In the genomic region with DNA sequence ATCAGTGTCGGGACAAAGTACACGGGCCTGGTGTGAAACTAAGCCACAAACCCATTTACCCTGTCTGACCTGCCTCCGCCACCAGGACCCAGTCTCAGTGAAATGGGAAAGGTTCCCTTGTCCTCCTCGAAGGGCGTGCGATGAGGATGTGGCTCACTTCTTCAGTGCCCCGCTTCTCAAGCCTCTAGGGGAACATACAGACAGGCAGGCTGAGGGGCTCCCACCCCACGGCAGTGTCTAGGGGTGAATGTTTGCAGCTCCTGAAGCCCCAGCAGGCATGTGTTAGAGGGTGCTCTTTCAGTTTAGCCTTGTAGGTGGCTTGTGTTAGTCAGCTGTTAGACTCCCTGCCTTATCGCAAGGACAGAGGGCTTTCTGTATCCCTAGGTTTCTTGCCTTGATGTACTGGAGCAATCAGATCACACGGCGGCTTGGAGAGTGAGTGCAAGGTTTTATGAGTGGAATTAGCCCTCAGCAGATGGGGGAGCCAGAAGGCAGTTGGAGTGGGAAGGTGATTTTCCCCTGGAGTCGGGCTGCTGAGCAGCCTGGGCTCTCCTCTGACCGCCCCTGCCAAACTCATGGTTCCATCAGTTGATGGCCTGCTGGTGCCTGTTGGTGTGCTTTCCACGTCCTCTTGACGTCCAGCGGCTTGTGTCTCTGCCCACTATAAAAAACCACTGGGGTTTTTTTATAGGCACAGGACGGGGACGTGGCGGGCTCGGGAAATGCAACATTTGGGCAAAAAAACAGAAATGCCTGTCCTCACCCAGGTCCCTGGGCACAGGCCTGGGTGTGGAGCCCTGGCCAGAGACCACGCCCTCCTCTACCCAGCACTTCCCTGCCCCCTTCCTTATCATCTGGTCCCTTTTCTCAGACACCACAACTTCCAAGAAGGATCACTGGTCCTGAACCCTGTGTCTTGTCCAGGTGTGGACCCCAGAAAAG, we compare ENCODE assay signal across 1 cellular context.
TF ChIP-seq lines count a peak whose summit lies in the region.

No MANE protein-coding gene starts in this region.

TF ChIP-seq in K562, 482 proteins besides CTCF, POLR2A, EP300 and RAD21:
- TF ChIP-seq HNRNPL (IDR thresholded peaks at IDR 0.05; ENCODE audit: low read depth, low read length) (no peak), CTBP1 (IDR thresholded peaks at IDR 0.05; ENCODE audit: borderline replicate concordance) (peak; percentile 42; the same call in 1 of the 2 replicates), KLF6 (CRISPR knock-in tag; IDR thresholded peaks at IDR 0.05; ENCODE audit: borderline replicate concordance) (no peak), SIN3A (IDR thresholded peaks at IDR 0.05; ENCODE audit: borderline replicate concordance in 2 of 2, control insufficient read depth in 1 of 2, low read depth in 2 of 2, low read length in 2 of 2) (peak in 1 of 2 experiments; percentile 85; a peak in 3 of 4 replicates), CXXC5 (CRISPR knock-in tag; IDR thresholded peaks at IDR 0.05) (0 out of 2 replicates have a peak, but pooled peaks have one; percentile 13), JUND (IDR thresholded peaks at IDR 0.05; ENCODE audit: borderline replicate concordance, low read depth, low read length) (no peak), JUND (tag; IDR thresholded peaks at IDR 0.05; ENCODE audit: borderline replicate concordance, low read depth, low read length) (0 out of 3 replicates have a peak, but pooled peaks have one; percentile 8), DPF2 (IDR thresholded peaks at IDR 0.05) (peak; percentile 36), NR2C2 (CRISPR knock-in tag; IDR thresholded peaks at IDR 0.05) (no peak), NR2C2 (tag; IDR thresholded peaks at IDR 0.05) (peak; percentile 27; the same call in 1 of the 2 replicates), CHD2 (IDR thresholded peaks at IDR 0.05; ENCODE audit: low read depth, low read length) (no peak), RCOR1 (IDR thresholded peaks at IDR 0.05; ENCODE audit: borderline replicate concordance in 1 of 2, low read depth in 2 of 2, low read length in 2 of 2) (peak in 1 of 2 experiments; percentile 54; a peak in 1 of 4 replicates), RBFOX2 (IDR thresholded peaks at IDR 0.05; ENCODE audit: low read depth, low read length) (0 out of 2 replicates have a peak, but pooled peaks have one; percentile 9), TEAD4 (IDR thresholded peaks at IDR 0.05; ENCODE audit: low read length) (peak; percentile 15; the same call in 1 of the 2 replicates), TEAD4 (CRISPR knock-in tag; IDR thresholded peaks at IDR 0.05; ENCODE audit: borderline replicate concordance) (no peak), ZNF143 (CRISPR knock-in tag; IDR thresholded peaks at IDR 0.05) (peak; percentile 39; the same call in 1 of the 2 replicates), HDAC1 (IDR thresholded peaks at IDR 0.05) (peak in 1 of 2 experiments; percentile 45; a peak in 2 of 4 replicates), ZNF766 (CRISPR knock-in tag; conservative IDR thresholded peaks at IDR 0.05) (0 out of 2 replicates have a peak, but pooled peaks have one; percentile 36), NFE2 (IDR thresholded peaks at IDR 0.05; ENCODE audit: low read depth) (no peak), CBFA2T3 (IDR thresholded peaks at IDR 0.05) (peak; percentile 50), EZH2 (IDR thresholded peaks at IDR 0.05; ENCODE audit: borderline replicate concordance, low read depth, low read length) (no peak), LARP7 (IDR thresholded peaks at IDR 0.05) (no peak), DACH1 (IDR thresholded peaks at IDR 0.05; ENCODE audit: partially characterized antibody) (peak; percentile 92), RBBP5 (IDR thresholded peaks at IDR 0.05; ENCODE audit: borderline replicate concordance, insufficient read depth, low read length, poor library complexity, severe bottlenecking) (peak; percentile 3), ARID1B (IDR thresholded peaks at IDR 0.05) (0 out of 2 replicates have a peak, but pooled peaks have one; percentile 5), BMI1 (IDR thresholded peaks at IDR 0.05; ENCODE audit: low read length) (no peak), MXI1 (IDR thresholded peaks at IDR 0.05; ENCODE audit: low read depth, low read length) (0 out of 2 replicates have a peak, but pooled peaks have one; percentile 32), CBFA2T2 (conservative IDR thresholded peaks at IDR 0.05) (peak; percentile 13; the same call in 1 of the 2 replicates), MCM5 (IDR thresholded peaks at IDR 0.05; ENCODE audit: low read depth) (no peak)
- TF ChIP-seq, protein P1, sequence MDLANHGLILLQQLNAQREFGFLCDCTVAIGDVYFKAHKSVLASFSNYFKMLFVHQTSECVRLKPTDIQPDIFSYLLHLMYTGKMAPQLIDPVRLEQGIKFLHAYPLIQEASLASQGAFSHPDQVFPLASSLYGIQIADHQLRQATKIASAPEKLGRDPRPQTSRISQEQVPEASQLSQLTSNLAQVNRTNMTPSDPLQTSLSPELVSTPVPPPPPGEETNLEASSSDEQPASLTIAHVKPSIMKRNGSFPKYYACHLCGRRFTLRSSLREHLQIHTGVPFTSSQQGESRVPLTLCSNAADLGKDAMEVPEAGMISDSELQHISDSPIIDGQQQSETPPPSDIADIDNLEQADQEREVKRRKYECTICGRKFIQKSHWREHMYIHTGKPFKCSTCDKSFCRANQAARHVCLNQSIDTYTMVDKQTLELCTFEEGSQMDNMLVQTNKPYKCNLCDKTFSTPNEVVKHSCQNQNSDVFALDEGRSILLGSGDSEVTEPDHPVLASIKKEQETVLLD (IDR thresholded peaks at IDR 0.05): peak; percentile 26; the same call in 1 of the 2 replicates
- TF ChIP-seq, protein P2, sequence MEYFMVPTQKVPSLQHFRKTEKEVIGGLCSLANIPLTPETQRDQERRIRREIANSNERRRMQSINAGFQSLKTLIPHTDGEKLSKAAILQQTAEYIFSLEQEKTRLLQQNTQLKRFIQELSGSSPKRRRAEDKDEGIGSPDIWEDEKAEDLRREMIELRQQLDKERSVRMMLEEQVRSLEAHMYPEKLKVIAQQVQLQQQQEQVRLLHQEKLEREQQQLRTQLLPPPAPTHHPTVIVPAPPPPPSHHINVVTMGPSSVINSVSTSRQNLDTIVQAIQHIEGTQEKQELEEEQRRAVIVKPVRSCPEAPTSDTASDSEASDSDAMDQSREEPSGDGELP (CRISPR knock-in tag; IDR thresholded peaks at IDR 0.05; ENCODE audit: borderline replicate concordance): peak; percentile 94
- TF ChIP-seq, protein P3, sequence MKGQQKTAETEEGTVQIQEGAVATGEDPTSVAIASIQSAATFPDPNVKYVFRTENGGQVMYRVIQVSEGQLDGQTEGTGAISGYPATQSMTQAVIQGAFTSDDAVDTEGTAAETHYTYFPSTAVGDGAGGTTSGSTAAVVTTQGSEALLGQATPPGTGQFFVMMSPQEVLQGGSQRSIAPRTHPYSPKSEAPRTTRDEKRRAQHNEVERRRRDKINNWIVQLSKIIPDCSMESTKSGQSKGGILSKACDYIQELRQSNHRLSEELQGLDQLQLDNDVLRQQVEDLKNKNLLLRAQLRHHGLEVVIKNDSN (CRISPR knock-in tag; IDR thresholded peaks at IDR 0.05): 0 out of 2 replicates have a peak, but pooled peaks have one; percentile 6
- TF ChIP-seq, protein P4, sequence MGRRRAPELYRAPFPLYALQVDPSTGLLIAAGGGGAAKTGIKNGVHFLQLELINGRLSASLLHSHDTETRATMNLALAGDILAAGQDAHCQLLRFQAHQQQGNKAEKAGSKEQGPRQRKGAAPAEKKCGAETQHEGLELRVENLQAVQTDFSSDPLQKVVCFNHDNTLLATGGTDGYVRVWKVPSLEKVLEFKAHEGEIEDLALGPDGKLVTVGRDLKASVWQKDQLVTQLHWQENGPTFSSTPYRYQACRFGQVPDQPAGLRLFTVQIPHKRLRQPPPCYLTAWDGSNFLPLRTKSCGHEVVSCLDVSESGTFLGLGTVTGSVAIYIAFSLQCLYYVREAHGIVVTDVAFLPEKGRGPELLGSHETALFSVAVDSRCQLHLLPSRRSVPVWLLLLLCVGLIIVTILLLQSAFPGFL (CRISPR knock-in tag; IDR thresholded peaks at IDR 0.05): no peak
- TF ChIP-seq, protein P5, sequence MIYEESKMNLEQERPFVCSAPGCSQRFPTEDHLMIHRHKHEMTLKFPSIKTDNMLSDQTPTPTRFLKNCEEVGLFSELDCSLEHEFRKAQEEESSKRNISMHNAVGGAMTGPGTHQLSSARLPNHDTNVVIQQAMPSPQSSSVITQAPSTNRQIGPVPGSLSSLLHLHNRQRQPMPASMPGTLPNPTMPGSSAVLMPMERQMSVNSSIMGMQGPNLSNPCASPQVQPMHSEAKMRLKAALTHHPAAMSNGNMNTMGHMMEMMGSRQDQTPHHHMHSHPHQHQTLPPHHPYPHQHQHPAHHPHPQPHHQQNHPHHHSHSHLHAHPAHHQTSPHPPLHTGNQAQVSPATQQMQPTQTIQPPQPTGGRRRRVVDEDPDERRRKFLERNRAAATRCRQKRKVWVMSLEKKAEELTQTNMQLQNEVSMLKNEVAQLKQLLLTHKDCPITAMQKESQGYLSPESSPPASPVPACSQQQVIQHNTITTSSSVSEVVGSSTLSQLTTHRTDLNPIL (CRISPR knock-in tag; IDR thresholded peaks at IDR 0.05): no peak
- TF ChIP-seq, protein P6, sequence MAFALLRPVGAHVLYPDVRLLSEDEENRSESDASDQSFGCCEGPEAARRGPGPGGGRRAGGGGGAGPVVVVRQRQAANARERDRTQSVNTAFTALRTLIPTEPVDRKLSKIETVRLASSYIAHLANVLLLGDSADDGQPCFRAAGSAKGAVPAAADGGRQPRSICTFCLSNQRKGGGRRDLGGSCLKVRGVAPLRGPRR (CRISPR knock-in tag; IDR thresholded peaks at IDR 0.05): no peak
- TF ChIP-seq, protein P7, sequence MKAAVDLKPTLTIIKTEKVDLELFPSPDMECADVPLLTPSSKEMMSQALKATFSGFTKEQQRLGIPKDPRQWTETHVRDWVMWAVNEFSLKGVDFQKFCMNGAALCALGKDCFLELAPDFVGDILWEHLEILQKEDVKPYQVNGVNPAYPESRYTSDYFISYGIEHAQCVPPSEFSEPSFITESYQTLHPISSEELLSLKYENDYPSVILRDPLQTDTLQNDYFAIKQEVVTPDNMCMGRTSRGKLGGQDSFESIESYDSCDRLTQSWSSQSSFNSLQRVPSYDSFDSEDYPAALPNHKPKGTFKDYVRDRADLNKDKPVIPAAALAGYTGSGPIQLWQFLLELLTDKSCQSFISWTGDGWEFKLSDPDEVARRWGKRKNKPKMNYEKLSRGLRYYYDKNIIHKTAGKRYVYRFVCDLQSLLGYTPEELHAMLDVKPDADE (conservative IDR thresholded peaks at IDR 0.05; ENCODE audit: control insufficient read depth, low read depth, low read length): 0 out of 2 replicates have a peak, but pooled peaks have one; percentile 45
- TF ChIP-seq, protein P8, sequence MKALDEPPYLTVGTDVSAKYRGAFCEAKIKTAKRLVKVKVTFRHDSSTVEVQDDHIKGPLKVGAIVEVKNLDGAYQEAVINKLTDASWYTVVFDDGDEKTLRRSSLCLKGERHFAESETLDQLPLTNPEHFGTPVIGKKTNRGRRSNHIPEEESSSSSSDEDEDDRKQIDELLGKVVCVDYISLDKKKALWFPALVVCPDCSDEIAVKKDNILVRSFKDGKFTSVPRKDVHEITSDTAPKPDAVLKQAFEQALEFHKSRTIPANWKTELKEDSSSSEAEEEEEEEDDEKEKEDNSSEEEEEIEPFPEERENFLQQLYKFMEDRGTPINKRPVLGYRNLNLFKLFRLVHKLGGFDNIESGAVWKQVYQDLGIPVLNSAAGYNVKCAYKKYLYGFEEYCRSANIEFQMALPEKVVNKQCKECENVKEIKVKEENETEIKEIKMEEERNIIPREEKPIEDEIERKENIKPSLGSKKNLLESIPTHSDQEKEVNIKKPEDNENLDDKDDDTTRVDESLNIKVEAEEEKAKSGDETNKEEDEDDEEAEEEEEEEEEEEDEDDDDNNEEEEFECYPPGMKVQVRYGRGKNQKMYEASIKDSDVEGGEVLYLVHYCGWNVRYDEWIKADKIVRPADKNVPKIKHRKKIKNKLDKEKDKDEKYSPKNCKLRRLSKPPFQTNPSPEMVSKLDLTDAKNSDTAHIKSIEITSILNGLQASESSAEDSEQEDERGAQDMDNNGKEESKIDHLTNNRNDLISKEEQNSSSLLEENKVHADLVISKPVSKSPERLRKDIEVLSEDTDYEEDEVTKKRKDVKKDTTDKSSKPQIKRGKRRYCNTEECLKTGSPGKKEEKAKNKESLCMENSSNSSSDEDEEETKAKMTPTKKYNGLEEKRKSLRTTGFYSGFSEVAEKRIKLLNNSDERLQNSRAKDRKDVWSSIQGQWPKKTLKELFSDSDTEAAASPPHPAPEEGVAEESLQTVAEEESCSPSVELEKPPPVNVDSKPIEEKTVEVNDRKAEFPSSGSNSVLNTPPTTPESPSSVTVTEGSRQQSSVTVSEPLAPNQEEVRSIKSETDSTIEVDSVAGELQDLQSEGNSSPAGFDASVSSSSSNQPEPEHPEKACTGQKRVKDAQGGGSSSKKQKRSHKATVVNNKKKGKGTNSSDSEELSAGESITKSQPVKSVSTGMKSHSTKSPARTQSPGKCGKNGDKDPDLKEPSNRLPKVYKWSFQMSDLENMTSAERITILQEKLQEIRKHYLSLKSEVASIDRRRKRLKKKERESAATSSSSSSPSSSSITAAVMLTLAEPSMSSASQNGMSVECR (CRISPR knock-in tag; IDR thresholded peaks at IDR 0.05): peak; percentile 66
- TF ChIP-seq, protein P9, sequence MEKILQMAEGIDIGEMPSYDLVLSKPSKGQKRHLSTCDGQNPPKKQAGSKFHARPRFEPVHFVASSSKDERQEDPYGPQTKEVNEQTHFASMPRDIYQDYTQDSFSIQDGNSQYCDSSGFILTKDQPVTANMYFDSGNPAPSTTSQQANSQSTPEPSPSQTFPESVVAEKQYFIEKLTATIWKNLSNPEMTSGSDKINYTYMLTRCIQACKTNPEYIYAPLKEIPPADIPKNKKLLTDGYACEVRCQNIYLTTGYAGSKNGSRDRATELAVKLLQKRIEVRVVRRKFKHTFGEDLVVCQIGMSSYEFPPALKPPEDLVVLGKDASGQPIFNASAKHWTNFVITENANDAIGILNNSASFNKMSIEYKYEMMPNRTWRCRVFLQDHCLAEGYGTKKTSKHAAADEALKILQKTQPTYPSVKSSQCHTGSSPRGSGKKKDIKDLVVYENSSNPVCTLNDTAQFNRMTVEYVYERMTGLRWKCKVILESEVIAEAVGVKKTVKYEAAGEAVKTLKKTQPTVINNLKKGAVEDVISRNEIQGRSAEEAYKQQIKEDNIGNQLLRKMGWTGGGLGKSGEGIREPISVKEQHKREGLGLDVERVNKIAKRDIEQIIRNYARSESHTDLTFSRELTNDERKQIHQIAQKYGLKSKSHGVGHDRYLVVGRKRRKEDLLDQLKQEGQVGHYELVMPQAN (IDR thresholded peaks at IDR 0.05; ENCODE audit: borderline replicate concordance): peak; percentile 6; the same call in 1 of the 2 replicates
TF ChIP-seq in K562: peak in this region for 24.
